In genomic region chr18:2326999-2327398, GRCh38 we compare ENCODE assay signal across 19 cellular contexts.
DNase-seq lines count a peak whose midpoint lies in the region; ATAC-seq, FAIRE-seq and TF ChIP-seq lines count a peak whose summit lies in the region.
"Had no signal": no experiment of that assay in that cellular context is flagged by ENCODE, and none has a peak within 500 bp of the region (broad histone marks: within the 10 kb centered on the region; RNA-seq: fewer than 3 reads in every experiment).

No MANE protein-coding gene starts in this region.

- H3K4me1 Mint-ChIP-seq in Calu3 (ENCODE audit: low read depth, unreplicated experiment) (peaks cover 37% of the 10 kb centered on the region), osteocyte (ENCODE audit: unreplicated experiment) (no peaks in the 10 kb centered on the region)
- H3K4me1 Mint-ChIP-seq: CD14-positive monocyte had no signal

- TF ChIP-seq CTCF in Calu3 (IDR thresholded peaks at IDR 0.05; ENCODE audit: unreplicated experiment) (no peak), fibroblast of the aortic adventitia (IDR thresholded peaks at IDR 0.05; ENCODE audit: insufficient read depth, low read length) (no peak), pancreas (IDR thresholded peaks at IDR 0.05) (no peak), osteocyte (IDR thresholded peaks at IDR 0.05) (no peak)

- peak; percentile 35 for DNase-seq in Calu3
- DNase-seq in M059J (ENCODE audit: low read depth), result peak; percentile 9
- peak; percentile 5 for DNase-seq in adipocyte (ENCODE audit: low read depth)
- DNase-seq in fibroblast of the aortic adventitia (ENCODE audit: low read depth), result peak; percentile 60
- DNase-seq in pancreas, result no peak
- DNase-seq in NCI-H524 treated with DMSO at 0.1 percent for 48 hours (lab: John Stamatoyannopoulos, UW), result no peak
- DNase-seq in osteocyte (ENCODE audit: extremely low spot score, unreplicated experiment), result no peak
- DNase-seq: COR-L47, DMS153, EL, KBM-7, NCI-H1436, NCI-H2029, NCI-H510A, Peyer's patch, SHP77 treated with DMSO at 0.1 percent for 48 hours had no signal

- no peaks in the 10 kb centered on the region for H3K9me3 ChIP-seq in adipocyte (ENCODE audit: control insufficient read depth, low read length)
- H3K9me3 ChIP-seq in pancreas, result no peaks in the 10 kb centered on the region
- H3K9me3 ChIP-seq: HAP-1, Peyer's patch had no signal

- BruUV-seq in Calu3 (replicated peaks; lab: Mats Ljungman, UMichigan), result no TSS peak

- intact Hi-C loops in Calu3 (cut with micrococcal nuclease; ENCODE audit: unreplicated experiment) (loop anchor here (5.0 to 10.0 kb wide), 2 partner anchors 80 to 188 kb away; no protein-coding TSS in a partner anchor), pancreas (cut with DNase I) (no loop called here)

- H3K36me3 Mint-ChIP-seq in Calu3 (ENCODE audit: insufficient read depth, unreplicated experiment) (no peaks in the 10 kb centered on the region), osteocyte (ENCODE audit: unreplicated experiment) (no peaks in the 10 kb centered on the region)
- H3K36me3 Mint-ChIP-seq: CD14-positive monocyte had no signal

- H3K4me1 ChIP-seq in adipocyte (ENCODE audit: control insufficient read depth, insufficient read depth, low read length) (no peaks in the 10 kb centered on the region), pancreas (no peaks in the 10 kb centered on the region)
- H3K4me1 ChIP-seq: HAP-1, Peyer's patch had no signal

- no peak for ATAC-seq in HG03354 (IDR thresholded peaks at IDR 0.05; ENCODE audit: poor library complexity, severe bottlenecking, unreplicated experiment)
- no peak for ATAC-seq in pancreas

- no peak overlapping the region for H3K27ac ChIP-seq in pancreas
- H3K27ac ChIP-seq: Peyer's patch had no signal

- H3K27ac Mint-ChIP-seq in Calu3 (ENCODE audit: unreplicated experiment) (no peak overlapping the region), osteocyte (ENCODE audit: unreplicated experiment) (no peak overlapping the region)
- H3K27ac Mint-ChIP-seq: CD14-positive monocyte had no signal

- H3K4me3 Mint-ChIP-seq in Calu3 (ENCODE audit: low read depth, unreplicated experiment) (no peak overlapping the region), osteocyte (ENCODE audit: unreplicated experiment) (no peak overlapping the region)
- H3K4me3 Mint-ChIP-seq: CD14-positive monocyte had no signal

- CTCF ChIA-PET in Calu3 (lab: Charles Lee), result interaction anchor here (1.2 kb wide), 1 partner anchor 11 kb away, joined by 3 read pairs; no protein-coding TSS in a partner anchor

- no peak for FAIRE-seq in pancreas (lab: Jason Lieb, UNC)

- H3K9me3 Mint-ChIP-seq in Calu3 (ENCODE audit: low read depth, unreplicated experiment) (no peaks in the 10 kb centered on the region), osteocyte (ENCODE audit: unreplicated experiment) (no peaks in the 10 kb centered on the region)

- H3K27me3 Mint-ChIP-seq in Calu3 (ENCODE audit: unreplicated experiment) (no peaks in the 10 kb centered on the region), osteocyte (ENCODE audit: unreplicated experiment) (peaks cover 49% of the 10 kb centered on the region)

- WGBS in pancreas, 2 donors, result 28 to 53% methylated on average over 6 of the region's 6 CpGs

- no peak overlapping the region for H3K9ac ChIP-seq in adipocyte (ENCODE audit: low read length)

- H3K27me3 ChIP-seq in adipocyte (replicated peaks; ENCODE audit: control insufficient read depth, insufficient read depth, low read length), result peaks cover 9% of the 10 kb centered on the region
- H3K27me3 ChIP-seq in pancreas, result peaks cover 0 to 2% (median 0%) of the 10 kb centered on the region in 4 donors
- H3K27me3 ChIP-seq: Peyer's patch had no signal

- H3K36me3 ChIP-seq in adipocyte (ENCODE audit: control insufficient read depth, insufficient read depth, low read length, severe bottlenecking) (no peaks in the 10 kb centered on the region), pancreas (no peaks in the 10 kb centered on the region)
- H3K36me3 ChIP-seq: HAP-1, Peyer's patch had no signal

- H3K4me3 ChIP-seq in adipocyte (ENCODE audit: low read length) (no peak overlapping the region), fibroblast of the aortic adventitia (ENCODE audit: low read depth, low read length) (no peak overlapping the region), pancreas (no peak overlapping the region)
- H3K4me3 ChIP-seq: HAP-1, Peyer's patch had no signal

Comparison
In these comparisons a context has a peak if more than half of its experiments do, and no peak if none do; other contexts are left out.
1. DNase-seq: peak in Calu3 (single experiment), M059J (single experiment), adipocyte (single experiment) and fibroblast of the aortic adventitia (single experiment); none in pancreas (0 of 6), NCI-H524 treated with DMSO at 0.1 percent for 48 hours (single experiment) and osteocyte (single experiment).